2 cellular contexts compared by ENCODE assay signal in the genomic region with DNA sequence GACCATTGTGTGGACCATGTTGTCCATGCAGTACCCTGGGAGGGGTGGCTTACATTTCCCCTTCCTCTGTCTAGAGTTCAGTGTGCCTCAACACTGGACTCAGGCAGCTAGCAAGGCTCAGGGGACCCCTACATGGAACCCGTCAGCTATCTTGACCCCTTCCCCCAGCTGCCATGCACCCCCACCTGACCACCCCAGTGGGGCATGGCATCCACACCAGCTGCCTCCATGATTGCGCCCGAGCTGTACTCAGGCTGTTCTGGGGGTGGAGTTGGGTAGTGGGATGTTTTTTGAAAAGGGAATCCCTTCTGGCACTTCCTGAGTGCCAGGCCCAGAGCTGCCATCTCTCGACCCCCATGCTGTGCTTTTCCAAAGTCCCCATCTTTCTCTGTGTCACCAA. TPM values are rescaled to one million over a fixed set of nuclear protein-coding genes. Genes with fewer than 3 reads are reported as not detected.
"Had no signal": no experiment of that assay in that cellular context is flagged by ENCODE, and none has a peak within 500 bp of the region (broad histone marks: within the 10 kb centered on the region; RNA-seq: fewer than 3 reads in every experiment).

No MANE protein-coding gene starts in this region.

RNA-seq across cellular contexts. Expression of gene SYT15B, which starts 1.8 kb away (rescaled TPM):
- total RNA-seq: H1, H7 had no signal
